Comparison of ENCODE assay signal across 13 cellular contexts in genomic region chr20:12925863-12926547, GRCh38.
A peak's percentile ranks its signal among the peaks of the same experiment; 100 is the strongest.
DNase-seq lines count a peak whose midpoint lies in the region; ATAC-seq, FAIRE-seq and TF ChIP-seq lines count a peak whose summit lies in the region.
"Had no signal": no experiment of that assay in that cellular context is flagged by ENCODE, and none has a peak within 500 bp of the region (broad histone marks: within the 10 kb centered on the region; RNA-seq: fewer than 3 reads in every experiment).

No MANE protein-coding gene starts in this region.

- ATAC-seq in HepG2 (peak; percentile 18), right lobe of liver (no peak), aorta (ENCODE audit: low FRiP score) (peak; percentile 6), HG03159 (IDR thresholded peaks at IDR 0.05; ENCODE audit: unreplicated experiment) (no peak)

- H3K4me3 ChIP-seq in HepG2 (replicated peaks in 1 of 3; ENCODE audit: insufficient read depth in 1 of 3, low read depth in 2 of 3, low read length in 3 of 3) (peak overlapping the region; percentile 56 to 79 (median 73); a peak in 4 of 6 replicates), right lobe of liver (no peak overlapping the region), endothelial cell of umbilical vein (replicated peaks in 1 of 3; ENCODE audit: insufficient read depth in 1 of 3, low read depth in 1 of 3, low read length in 3 of 3) (no peak overlapping the region), aorta (ENCODE audit: low read length in 2 of 2) (no peak overlapping the region), coronary artery (no peak overlapping the region)
- H3K4me3 ChIP-seq: SJCRH30 had no signal

- no peak overlapping the region for H3K4me3 Mint-ChIP-seq in nephron

- no peak for TF ChIP-seq EP300 in HepG2 (IDR thresholded peaks at IDR 0.05; ENCODE audit: low read depth in 2 of 2, low read length in 2 of 2)
- TF ChIP-seq EP300 in HepG2 (CRISPR knock-in tag; IDR thresholded peaks at IDR 0.05; ENCODE audit: borderline replicate concordance): no peak

- H3K27ac ChIP-seq in HepG2 (ENCODE audit: extremely low read length, insufficient read depth, low read length): no peak overlapping the region
- H3K27ac ChIP-seq in right lobe of liver: no peak overlapping the region
- no peak overlapping the region for H3K27ac ChIP-seq in endothelial cell of umbilical vein (ENCODE audit: insufficient read depth, low read depth, low read length)
- H3K27ac ChIP-seq in aorta (ENCODE audit: low read depth in 1 of 2, low read length in 2 of 2): no peak overlapping the region
- no peak overlapping the region for H3K27ac ChIP-seq in coronary artery
- H3K27ac ChIP-seq: C4-2B, SJCRH30 had no signal

- no peaks in the 10 kb centered on the region for H4K20me1 ChIP-seq in HepG2 (ENCODE audit: insufficient read depth, low read length)
- no peaks in the 10 kb centered on the region for H4K20me1 ChIP-seq in endothelial cell of umbilical vein (replicated peaks; ENCODE audit: control insufficient read depth, extremely low read depth, insufficient read depth, low read length)

- H3K9me3 ChIP-seq in HepG2 (ENCODE audit: low read length) (no peaks in the 10 kb centered on the region), right lobe of liver (no peaks in the 10 kb centered on the region), endothelial cell of umbilical vein (replicated peaks; ENCODE audit: control insufficient read depth, insufficient read depth, low read length) (no peaks in the 10 kb centered on the region), aorta (ENCODE audit: control insufficient read depth, low read length) (no peaks in the 10 kb centered on the region)
- H3K9me3 ChIP-seq: SJCRH30 had no signal

- CTCF ChIA-PET in HepG2 (lab: Yijun Ruan, JAX; ENCODE audit: low intra/inter-chr PET ratio, low total read pairs): interaction anchor here (0.7 to 7.3 kb wide), 10 partner anchors 12 to 846 kb away, joined by 3 to 127 read pairs (median 8); no protein-coding TSS in a partner anchor
- CTCF ChIA-PET in endothelial cell of umbilical vein (lab: Charles Lee): interaction anchor here (0.9 to 10.0 kb wide), 15 partner anchors 10 to 1250 kb away, joined by 3 to 299 read pairs (median 9); no protein-coding TSS in a partner anchor

- H3K79me2 ChIP-seq in HepG2 (ENCODE audit: insufficient read depth, low read length): no peaks in the 10 kb centered on the region
- H3K79me2 ChIP-seq in endothelial cell of umbilical vein (ENCODE audit: control insufficient read depth, insufficient read depth, low read length): no peaks in the 10 kb centered on the region

- H3K9me1 ChIP-seq in endothelial cell of umbilical vein (replicated peaks; ENCODE audit: control insufficient read depth, extremely low read depth, insufficient read depth, low read length): no peaks in the 10 kb centered on the region

- in situ Hi-C loops in HepG2 (cut with HindIII; ENCODE audit: extremely low pct_ligation_motif_present, low pct_unique_long_range_greater_than_20kb): loop anchor here (5.0 to 25.0 kb wide), 3 partner anchors 41 to 859 kb away; partner anchors contain the start of genes ESF1 and NDUFAF5

- DNase-seq in HepG2 (ENCODE audit: low spot score): no peak
- DNase-seq in right lobe of liver: no peak
- DNase-seq in endothelial cell of umbilical vein (ENCODE audit: low read depth, low spot score): peak; percentile 7
- DNase-seq in aorta: no peak
- DNase-seq in RPMI8226: no peak
- no peak for DNase-seq in coronary artery (ENCODE audit: low spot score)
- DNase-seq: KG1 had no signal

- FAIRE-seq in HepG2 (lab: Jason Lieb, UNC) (no peak), endothelial cell of umbilical vein (lab: Jason Lieb, UNC) (no peak)
- FAIRE-seq: GM19239 had no signal

- peak overlapping the region; percentile 99 for H2AFZ ChIP-seq in HepG2 (ENCODE audit: low read length)
- no peak overlapping the region for H2AFZ ChIP-seq in endothelial cell of umbilical vein (ENCODE audit: low read depth, low read length)

- dilution Hi-C loops in endothelial cell of umbilical vein (cut with MboI; ENCODE audit: extremely low pct_ligation_motif_present, low sequenced_read_pairs): no loop called here

- H3K36me3 Mint-ChIP-seq in nephron (ENCODE audit: low read depth): no peaks in the 10 kb centered on the region
- H3K36me3 Mint-ChIP-seq: CD8-positive, alpha-beta memory T cell had no signal

- H3K4me2 ChIP-seq in HepG2 (ENCODE audit: low read depth, low read length): peak overlapping the region; percentile 98
- H3K4me2 ChIP-seq in endothelial cell of umbilical vein (ENCODE audit: insufficient read depth, low read length): no peak overlapping the region

- BruUV-seq in HepG2 (replicated peaks; lab: Mats Ljungman, UMichigan) (no TSS peak), endothelial cell of umbilical vein (replicated peaks; lab: Mats Ljungman, UMichigan) (no TSS peak)

- no peak for TF ChIP-seq CTCF in HepG2 (CRISPR knock-in tag; IDR thresholded peaks at IDR 0.05)
- no peak for TF ChIP-seq CTCF in right lobe of liver (IDR thresholded peaks at IDR 0.05)
- TF ChIP-seq CTCF in endothelial cell of umbilical vein (IDR thresholded peaks at IDR 0.05; ENCODE audit: extremely low read depth in 1 of 2, insufficient read depth in 1 of 2, low read depth in 1 of 2, low read length in 2 of 2): no peak
- no peak for TF ChIP-seq CTCF in nephron (IDR thresholded peaks at IDR 0.05; ENCODE audit: unreplicated experiment in 3 of 3)
- TF ChIP-seq CTCF in coronary artery (IDR thresholded peaks at IDR 0.05): no peak

- TF ChIP-seq POLR2A in HepG2 (IDR thresholded peaks at IDR 0.05; ENCODE audit: insufficient read depth in 1 of 2, low read depth in 2 of 2, low read length in 2 of 2): no peak
- no peak for TF ChIP-seq POLR2A in right lobe of liver (IDR thresholded peaks at IDR 0.05)
- no peak for TF ChIP-seq POLR2A in endothelial cell of umbilical vein (IDR thresholded peaks at IDR 0.05; ENCODE audit: low read depth, low read length)

- WGBS in HepG2 (ENCODE audit: low lambda C conversion rate): 28% methylated on average over 8 of the region's 8 CpGs
- WGBS in right lobe of liver (ENCODE audit: insufficient coverage, low coverage, low lambda C conversion rate, missing lambda C conversion rate): 37% methylated on average over 3 of the region's 8 CpGs
- 77% methylated on average over 8 of the region's 8 CpGs for WGBS in aorta, 2 donors

- intact Hi-C loops in HepG2 (cut with micrococcal nuclease; ENCODE audit: unreplicated experiment) (loop anchor here (1.0 to 5.0 kb wide), 9 partner anchors 40 to 861 kb away; partner anchors contain the start of gene NDUFAF5), right lobe of liver (cut with DNase I) (no loop called here), endothelial cell of umbilical vein (cut with micrococcal nuclease) (loop anchor here (1.0 to 5.0 kb wide), 11 partner anchors 40 to 1249 kb away; partner anchors contain the start of gene NDUFAF5), aorta (cut with DNase I) (loop anchor here (5.0 kb wide), 2 partner anchors 41 to 181 kb away; no protein-coding TSS in a partner anchor)

- TF ChIP-seq RAD21 in HepG2 (CRISPR knock-in tag; IDR thresholded peaks at IDR 0.05): no peak

- POLR2A ChIA-PET in HepG2 (lab: Yijun Ruan, JAX) (interaction anchor here (1.0 kb wide), 1 partner anchor 41 kb away, joined by 3 read pairs; no protein-coding TSS in a partner anchor), endothelial cell of umbilical vein (lab: Charles Lee) (no interaction called here)

- H3K27me3 ChIP-seq in HepG2 (ENCODE audit: control insufficient read depth in 1 of 2, insufficient read depth in 2 of 2, low read length in 2 of 2) (peaks cover 0 to 5% of the 10 kb centered on the region in 2 experiments; a peak in 1 of 5 replicates), right lobe of liver (no peaks in the 10 kb centered on the region), endothelial cell of umbilical vein (ENCODE audit: control insufficient read depth in 2 of 2, insufficient read depth in 2 of 2, low read length in 2 of 2) (peaks cover 2 to 3% of the 10 kb centered on the region in 2 experiments), aorta (ENCODE audit: control insufficient read depth in 1 of 2, insufficient read depth in 2 of 2, low read length in 1 of 2) (no peaks in the 10 kb centered on the region)
- H3K27me3 ChIP-seq: SJCRH30 had no signal

- H3K4me1 Mint-ChIP-seq in nephron: peaks cover 20% of the 10 kb centered on the region

- H3K9ac ChIP-seq in HepG2 (ENCODE audit: insufficient read depth, low read depth, low read length) (peak overlapping the region; percentile 66), endothelial cell of umbilical vein (replicated peaks; ENCODE audit: extremely low read depth, insufficient read depth, low read length) (no peak overlapping the region)

- H3K36me3 ChIP-seq in HepG2 (replicated peaks in 1 of 2; ENCODE audit: control insufficient read depth in 1 of 2, insufficient read depth in 2 of 2, low read length in 2 of 2) (no peaks in the 10 kb centered on the region), right lobe of liver (no peaks in the 10 kb centered on the region), endothelial cell of umbilical vein (ENCODE audit: control insufficient read depth in 2 of 2, extremely low read depth in 1 of 2, insufficient read depth in 2 of 2, low read length in 2 of 2) (no peaks in the 10 kb centered on the region), aorta (ENCODE audit: control insufficient read depth in 1 of 2, insufficient read depth in 2 of 2, low read length in 1 of 2) (no peaks in the 10 kb centered on the region)
- H3K36me3 ChIP-seq: SJCRH30 had no signal

- peaks cover 3% of the 10 kb centered on the region for H3K27me3 Mint-ChIP-seq in nephron (ENCODE audit: low read depth)
- H3K27me3 Mint-ChIP-seq: CD8-positive, alpha-beta memory T cell had no signal

- H3K9me3 Mint-ChIP-seq in nephron: peaks cover 2% of the 10 kb centered on the region

- peak overlapping the region; percentile 39 to 72 (median 50) for H3K27ac Mint-ChIP-seq in nephron

- H3K4me1 ChIP-seq in HepG2 (ENCODE audit: insufficient read depth, low read length) (peaks cover 68% of the 10 kb centered on the region), right lobe of liver (no peaks in the 10 kb centered on the region), endothelial cell of umbilical vein (ENCODE audit: control insufficient read depth, extremely low read depth, insufficient read depth, low read length) (peaks cover 29% of the 10 kb centered on the region), aorta (ENCODE audit: control insufficient read depth in 1 of 2, insufficient read depth in 2 of 2, low read length in 2 of 2) (no peaks in the 10 kb centered on the region)

TF ChIP-seq in HepG2, 621 proteins besides CTCF, POLR2A, EP300 and RAD21 (continues in another document):
- TF ChIP-seq ZNF709 (CRISPR knock-in tag; IDR thresholded peaks at IDR 0.05) (0 out of 2 replicates have a peak, but pooled peaks have one; percentile 36), NFKBIZ (CRISPR knock-in tag; IDR thresholded peaks at IDR 0.05) (no peak), NFYC (CRISPR knock-in tag; IDR thresholded peaks at IDR 0.05) (no peak)

TF ChIP-seq in endothelial cell of umbilical vein, 7 proteins besides CTCF, POLR2A, EP300 and RAD21:
- TF ChIP-seq JUN (IDR thresholded peaks at IDR 0.05; ENCODE audit: borderline replicate concordance, insufficient read depth, insufficient read length, low read depth) (no peak), POLR2AphosphoS5 (IDR thresholded peaks at IDR 0.05; ENCODE audit: insufficient read depth, low read depth, low read length) (no peak), EZH2 (IDR thresholded peaks at IDR 0.05; ENCODE audit: borderline replicate concordance, low read depth, low read length, severe bottlenecking) (no peak)

Comparison
In these comparisons a context has a peak if more than half of its experiments do, and no peak if none do; other contexts are left out.
1. ATAC-seq: peak in HepG2 (single experiment) and aorta (single experiment); none in right lobe of liver (0 of 4) and HG03159 (single experiment).
2. H3K4me3 ChIP-seq: peak in HepG2 (3 of 3); none in right lobe of liver (0 of 3), endothelial cell of umbilical vein (0 of 3), aorta (0 of 2) and coronary artery (single experiment).
3. intact Hi-C loops: an anchor here in HepG2 (1.0 to 5.0 kb wide), endothelial cell of umbilical vein (1.0 to 5.0 kb wide) and aorta (5.0 kb wide); none called in right lobe of liver.